8 cellular contexts compared by ENCODE assay signal in genomic region chr22:17742528-17742902, GRCh38. TPM values are rescaled to one million over a fixed set of nuclear protein-coding genes. Genes with fewer than 3 reads are reported as not detected.
A peak's percentile ranks its signal among the peaks of the same experiment; 100 is the strongest.
DNase-seq lines count a peak whose midpoint lies in the region; ATAC-seq and TF ChIP-seq lines count a peak whose summit lies in the region.

No MANE protein-coding gene starts in this region.

- POLR2A ChIA-PET in HEK293T (lab: Yijun Ruan, JAX), result interaction anchor here (1.3 to 1.8 kb wide), 4 partner anchors 31 to 334 kb away, joined by 4 to 6 read pairs (median 4); partner anchors contain the start of gene BID
- POLR2A ChIA-PET in activated CD4-positive, alpha-beta memory T cell treated with anti-CD3 and anti-CD28 coated beads for 36 hours (lab: Charles Lee), result no interaction called here

- H3K4me1 Mint-ChIP-seq in Calu3 (ENCODE audit: low read depth, unreplicated experiment), result peaks cover 6% of the 10 kb centered on the region
- peaks cover 2% of the 10 kb centered on the region for H3K4me1 Mint-ChIP-seq in activated CD4-positive, alpha-beta memory T cell treated with anti-CD3 and anti-CD28 coated beads for 36 hours (ENCODE audit: low read depth)
- H3K4me1 Mint-ChIP-seq in memory B cell, result peaks cover 8% of the 10 kb centered on the region

- ATAC-seq in memory B cell (ENCODE audit: low read depth) (peak; percentile 96), GM21825 (IDR thresholded peaks at IDR 0.05; ENCODE audit: unreplicated experiment) (no peak)

- DNase-seq in Calu3 (peak; percentile 84), HEK293T (ENCODE audit: extremely low spot score) (peak; percentile 95), NCI-H446 (lab: John Stamatoyannopoulos, UW) (peak; percentile 56 to 79), memory B cell (ENCODE audit: low spot score in 2 of 2) (peak; percentile 72 to 75)
- DNase-seq in activated CD4-positive, alpha-beta memory T cell treated with anti-CD3 and anti-CD28 coated beads for 36 hours, result peak; percentile 81
- peak; percentile 56 for DNase-seq in effector CD4-positive, alpha-beta T cell
- peak; percentile 62 for DNase-seq in stimulated activated CD8-positive, alpha-beta memory T cell treated with anti-CD3 and anti-CD28 coated beads, Interleukin-4, amount 100 ng/mL, for 24 hours (ENCODE audit: low read depth)

- no peak overlapping the region for H3K4me3 Mint-ChIP-seq in Calu3 (ENCODE audit: low read depth, unreplicated experiment)
- no peak overlapping the region for H3K4me3 Mint-ChIP-seq in activated CD4-positive, alpha-beta memory T cell treated with anti-CD3 and anti-CD28 coated beads for 36 hours
- no peak overlapping the region for H3K4me3 Mint-ChIP-seq in memory B cell

- H3K27ac Mint-ChIP-seq in Calu3 (ENCODE audit: unreplicated experiment) (no peak overlapping the region), memory B cell (peak overlapping the region; percentile 91)
- no peak overlapping the region for H3K27ac Mint-ChIP-seq in activated CD4-positive, alpha-beta memory T cell treated with anti-CD3 and anti-CD28 coated beads for 36 hours

- H3K27me3 Mint-ChIP-seq in Calu3 (ENCODE audit: unreplicated experiment) (no peaks in the 10 kb centered on the region), memory B cell (no peaks in the 10 kb centered on the region)
- no peaks in the 10 kb centered on the region for H3K27me3 Mint-ChIP-seq in activated CD4-positive, alpha-beta memory T cell treated with anti-CD3 and anti-CD28 coated beads for 36 hours

- no TSS peak for BruUV-seq in Calu3 (replicated peaks; lab: Mats Ljungman, UMichigan)

- CTCF ChIA-PET in Calu3 (lab: Charles Lee) (interaction anchor here (0.7 to 3.1 kb wide), 11 partner anchors 11 to 184 kb away, joined by 3 to 68 read pairs (median 4); no protein-coding TSS in a partner anchor), HEK293T (lab: Yijun Ruan, JAX) (interaction anchor here (0.5 to 5.3 kb wide), 10 partner anchors 8 to 334 kb away, joined by 3 to 64 read pairs (median 4); partner anchors contain the start of gene BID)
- CTCF ChIA-PET in activated CD4-positive, alpha-beta memory T cell treated with anti-CD3 and anti-CD28 coated beads for 36 hours (lab: Charles Lee), result interaction anchor here (0.6 to 8.2 kb wide), 25 partner anchors 9 to 571 kb away, joined by 3 to 145 read pairs (median 5); partner anchors contain the start of genes BID and PEX26

- intact Hi-C loops in Calu3 (cut with micrococcal nuclease; ENCODE audit: unreplicated experiment), result loop anchor here (2.0 kb wide), 1 partner anchor 38 kb away; no protein-coding TSS in a partner anchor
- intact Hi-C loops in activated CD4-positive, alpha-beta memory T cell treated with anti-CD3 and anti-CD28 coated beads for 36 hours (cut with micrococcal nuclease), result loop anchor here (2.0 to 10.0 kb wide), 4 partner anchors 24 to 334 kb away; partner anchors contain the start of gene PEX26

- TF ChIP-seq CTCF in Calu3 (IDR thresholded peaks at IDR 0.05; ENCODE audit: unreplicated experiment), result peak; percentile 90

- H3K36me3 Mint-ChIP-seq in Calu3 (ENCODE audit: insufficient read depth, unreplicated experiment) (peaks cover 27% of the 10 kb centered on the region), memory B cell (peaks cover 8% of the 10 kb centered on the region)
- H3K36me3 Mint-ChIP-seq in activated CD4-positive, alpha-beta memory T cell treated with anti-CD3 and anti-CD28 coated beads for 36 hours, result no peaks in the 10 kb centered on the region

- H3K9me3 Mint-ChIP-seq in Calu3 (ENCODE audit: low read depth, unreplicated experiment), result no peaks in the 10 kb centered on the region
- H3K9me3 Mint-ChIP-seq in activated CD4-positive, alpha-beta memory T cell treated with anti-CD3 and anti-CD28 coated beads for 36 hours, result no peaks in the 10 kb centered on the region
- no peaks in the 10 kb centered on the region for H3K9me3 Mint-ChIP-seq in memory B cell

TF ChIP-seq in HEK293T, 16 proteins besides CTCF, POLR2A, EP300 and RAD21:
- TF ChIP-seq FOXK2 (IDR thresholded peaks at IDR 0.05) (no peak), FOXM1 (IDR thresholded peaks at IDR 0.05; ENCODE audit: borderline replicate concordance) (no peak), TARDBP (IDR thresholded peaks at IDR 0.05) (no peak), ELF4 (IDR thresholded peaks at IDR 0.05) (no peak), SP1 (IDR thresholded peaks at IDR 0.05) (no peak), ARNT (IDR thresholded peaks at IDR 0.05) (no peak), FOXA1 (IDR thresholded peaks at IDR 0.05) (no peak)
TF ChIP-seq in HEK293T: peak in this region for 0.

RNA-seq across cellular contexts. Expression of gene BID, which starts 31.8 kb away (rescaled TPM):
- 99.3 and 103 TPM in 2 replicates for total RNA-seq in Calu3 (2022)
- total RNA-seq in activated CD4-positive, alpha-beta memory T cell treated with anti-CD3 and anti-CD28 coated beads for 36 hours, result 10 to 100 TPM; 22.3 to 24.7 TPM
